In genomic region chr10:31004611-31005193, GRCh38 we compare ENCODE assay signal across 1 cellular context.
TF ChIP-seq lines count a peak whose summit lies in the region.

No MANE protein-coding gene starts in this region.

TF ChIP-seq in GM12878, 131 proteins besides CTCF, POLR2A, EP300 and RAD21 (continued from another document):
- TF ChIP-seq, protein P1, sequence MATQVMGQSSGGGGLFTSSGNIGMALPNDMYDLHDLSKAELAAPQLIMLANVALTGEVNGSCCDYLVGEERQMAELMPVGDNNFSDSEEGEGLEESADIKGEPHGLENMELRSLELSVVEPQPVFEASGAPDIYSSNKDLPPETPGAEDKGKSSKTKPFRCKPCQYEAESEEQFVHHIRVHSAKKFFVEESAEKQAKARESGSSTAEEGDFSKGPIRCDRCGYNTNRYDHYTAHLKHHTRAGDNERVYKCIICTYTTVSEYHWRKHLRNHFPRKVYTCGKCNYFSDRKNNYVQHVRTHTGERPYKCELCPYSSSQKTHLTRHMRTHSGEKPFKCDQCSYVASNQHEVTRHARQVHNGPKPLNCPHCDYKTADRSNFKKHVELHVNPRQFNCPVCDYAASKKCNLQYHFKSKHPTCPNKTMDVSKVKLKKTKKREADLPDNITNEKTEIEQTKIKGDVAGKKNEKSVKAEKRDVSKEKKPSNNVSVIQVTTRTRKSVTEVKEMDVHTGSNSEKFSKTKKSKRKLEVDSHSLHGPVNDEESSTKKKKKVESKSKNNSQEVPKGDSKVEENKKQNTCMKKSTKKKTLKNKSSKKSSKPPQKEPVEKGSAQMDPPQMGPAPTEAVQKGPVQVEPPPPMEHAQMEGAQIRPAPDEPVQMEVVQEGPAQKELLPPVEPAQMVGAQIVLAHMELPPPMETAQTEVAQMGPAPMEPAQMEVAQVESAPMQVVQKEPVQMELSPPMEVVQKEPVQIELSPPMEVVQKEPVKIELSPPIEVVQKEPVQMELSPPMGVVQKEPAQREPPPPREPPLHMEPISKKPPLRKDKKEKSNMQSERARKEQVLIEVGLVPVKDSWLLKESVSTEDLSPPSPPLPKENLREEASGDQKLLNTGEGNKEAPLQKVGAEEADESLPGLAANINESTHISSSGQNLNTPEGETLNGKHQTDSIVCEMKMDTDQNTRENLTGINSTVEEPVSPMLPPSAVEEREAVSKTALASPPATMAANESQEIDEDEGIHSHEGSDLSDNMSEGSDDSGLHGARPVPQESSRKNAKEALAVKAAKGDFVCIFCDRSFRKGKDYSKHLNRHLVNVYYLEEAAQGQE (IDR thresholded peaks at IDR 0.05; ENCODE audit: low read depth, low read length): no peak
- no peak for TF ChIP-seq WRNIP1 (IDR thresholded peaks at IDR 0.05; ENCODE audit: borderline replicate concordance, low read depth, low read length)
